Comparison of ENCODE assay signal across 8 cellular contexts in genomic region chr1:205849619-205850355, GRCh38. TPM values are rescaled to one million over a fixed set of nuclear protein-coding genes. Genes with fewer than 3 reads are reported as not detected.
A peak's percentile ranks its signal among the peaks of the same experiment; 100 is the strongest.
DNase-seq lines count a peak whose midpoint lies in the region; ATAC-seq lines count a peak whose summit lies in the region.

Gene PM20D1 (minus strand): TSS chr1:205850132. CDS start chr1:205850072, 60 bp downstream.

- peak within 1 kb of the TSS; percentile 82 to 99 (median 96) for H3K27ac Mint-ChIP-seq in naive thymus-derived CD8-positive, alpha-beta T cell
- H3K27ac Mint-ChIP-seq in stimulated activated naive B cell treated with anti-CD40 and anti-IgM and Interleukin-4, amounts not matched to agents 10 μg/mL and 1 μg/mL and 100 μg/mL, for 72 hours: peak within 1 kb of the TSS; percentile 86

- peaks cover 10 to 21% (median 12%) of the 10 kb centered on the region in 4 donors for H3K4me1 Mint-ChIP-seq in naive thymus-derived CD8-positive, alpha-beta T cell
- peaks cover 7 to 10% of the 10 kb centered on the region in 2 donors for H3K4me1 Mint-ChIP-seq in stimulated activated naive B cell treated with anti-CD40 and anti-IgM and Interleukin-4, amounts not matched to agents 10 μg/mL and 1 μg/mL and 100 μg/mL, for 72 hours

- peaks cover 0 to 3% (median 0%) of the 10 kb centered on the region in 9 donors for H3K9me3 Mint-ChIP-seq in naive thymus-derived CD8-positive, alpha-beta T cell
- H3K9me3 Mint-ChIP-seq in stimulated activated naive B cell treated with anti-CD40 and anti-IgM and Interleukin-4, amounts not matched to agents 10 μg/mL and 1 μg/mL and 100 μg/mL, for 72 hours: peaks cover 2 to 4% of the 10 kb centered on the region in 2 donors

- H3K36me3 Mint-ChIP-seq in naive thymus-derived CD8-positive, alpha-beta T cell: peaks cover 0 to 1% (median 1%) of the 10 kb centered on the region in 3 donors
- H3K36me3 Mint-ChIP-seq in stimulated activated naive B cell treated with anti-CD40 and anti-IgM and Interleukin-4, amounts not matched to agents 10 μg/mL and 1 μg/mL and 100 μg/mL, for 72 hours: peaks cover 0 to 6% of the 10 kb centered on the region in 2 donors

- H3K27me3 Mint-ChIP-seq in naive thymus-derived CD8-positive, alpha-beta T cell: no peaks in the 10 kb centered on the region
- H3K27me3 Mint-ChIP-seq in stimulated activated naive B cell treated with anti-CD40 and anti-IgM and Interleukin-4, amounts not matched to agents 10 μg/mL and 1 μg/mL and 100 μg/mL, for 72 hours: no peaks in the 10 kb centered on the region

- POLR2A ChIA-PET in naive thymus-derived CD8-positive, alpha-beta T cell (lab: Charles Lee): interaction anchor here (0.5 to 1.1 kb wide), 3 partner anchors 37 to 217 kb away, joined by 3 to 5 read pairs (median 3); partner anchors contain the start of genes ELK4 and SLC41A1

- ATAC-seq in GM19372 (IDR thresholded peaks at IDR 0.05; ENCODE audit: low read depth, unreplicated experiment): peak; percentile 98
- peak; percentile 97 for ATAC-seq in HG03571 (IDR thresholded peaks at IDR 0.05; ENCODE audit: unreplicated experiment)
- ATAC-seq in naive thymus-derived CD8-positive, alpha-beta T cell: peak; percentile 97
- peak; percentile 98 for ATAC-seq in stimulated activated naive B cell treated with anti-CD40 and anti-IgM and Interleukin-4, amounts not matched to agents 10 μg/mL and 1 μg/mL and 100 μg/mL, for 72 hours (replicated peaks)

- peak; percentile 23 to 48 (median 32) for DNase-seq in activated CD8-positive, alpha-beta memory T cell treated with anti-CD3 and anti-CD28 coated beads for 48 hours (ENCODE audit: low read depth in 2 of 3, low spot score in 2 of 3)
- peak; percentile 47 for DNase-seq in epidermal melanocyte (ENCODE audit: insufficient read length, low spot score)
- DNase-seq in naive thymus-derived CD8-positive, alpha-beta T cell: peak; percentile 45 to 92 (median 84)
- DNase-seq in stimulated activated naive B cell treated with anti-CD40 and anti-IgM and Interleukin-4, amounts not matched to agents 10 μg/mL and 1 μg/mL and 100 μg/mL, for 72 hours: peak; percentile 74
- no peak for DNase-seq in NCI-H82 (lab: John Stamatoyannopoulos, UW)
- DNase-seq in NCI-H748 treated with DMSO at 0.1 percent for 48 hours (lab: John Stamatoyannopoulos, UW): no peak

- peak within 1 kb of the TSS; percentile 86 to 98 (median 92) for H3K4me3 Mint-ChIP-seq in naive thymus-derived CD8-positive, alpha-beta T cell
- H3K4me3 Mint-ChIP-seq in stimulated activated naive B cell treated with anti-CD40 and anti-IgM and Interleukin-4, amounts not matched to agents 10 μg/mL and 1 μg/mL and 100 μg/mL, for 72 hours: peak within 1 kb of the TSS; percentile 83 to 88

RNA-seq across cellular contexts. Expression of gene PM20D1, which starts in this region (rescaled TPM):
- total RNA-seq in naive thymus-derived CD8-positive, alpha-beta T cell: 1 to 10 TPM; 1.6 TPM
- polyA plus RNA-seq in naive thymus-derived CD8-positive, alpha-beta T cell: 1 to 10 TPM; 1.1 to 2.9 (median 1.7) TPM

Comparison
In these comparisons a context has a peak if more than half of its experiments do, and no peak if none do; other contexts are left out.
1. DNase-seq: peak in activated CD8-positive, alpha-beta memory T cell treated with anti-CD3 and anti-CD28 coated beads for 48 hours (3 of 3), epidermal melanocyte (single experiment), naive thymus-derived CD8-positive, alpha-beta T cell (10 of 10) and stimulated activated naive B cell treated with anti-CD40 and anti-IgM and Interleukin-4, amounts not matched to agents 10 μg/mL and 1 μg/mL and 100 μg/mL, for 72 hours (single experiment); none in NCI-H82 (single experiment) and NCI-H748 treated with DMSO at 0.1 percent for 48 hours (single experiment).
2. Peak in every context shown above with its lines, with median percentiles within 50 percentile points of each other: ATAC-seq.